In the genomic region with DNA sequence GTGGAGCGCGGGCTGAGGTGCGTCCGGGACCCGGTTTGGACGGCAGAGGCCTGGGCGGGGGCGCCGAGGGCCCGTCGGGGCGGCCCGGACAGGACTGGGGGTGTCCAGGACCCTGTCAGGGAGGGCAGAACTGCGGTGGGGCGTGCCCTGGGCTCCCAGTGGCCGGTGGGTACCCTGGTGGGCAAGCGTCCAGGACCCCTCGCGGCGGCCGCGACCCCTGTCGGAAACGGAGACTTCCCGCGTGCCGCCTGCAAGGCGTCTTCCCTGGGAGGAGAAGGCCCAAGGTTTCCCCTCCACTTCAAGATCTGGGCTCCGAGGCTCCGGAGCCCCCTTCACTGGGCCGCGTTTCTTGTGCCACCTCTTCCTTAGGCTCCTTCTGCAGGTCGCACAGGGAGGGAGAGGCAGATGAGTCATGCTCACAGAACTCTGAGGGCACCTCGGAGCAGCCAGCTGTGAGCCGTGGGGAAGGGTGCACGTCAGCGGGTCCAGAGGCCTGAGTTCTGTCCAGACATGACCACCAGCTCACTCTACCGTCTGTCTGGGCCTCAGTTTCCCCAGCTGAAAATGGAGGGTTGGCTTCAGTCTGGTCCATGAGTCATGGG, we compare ENCODE assay signal across 9 cellular contexts. TPM values are rescaled to one million over a fixed set of nuclear protein-coding genes. Genes with fewer than 3 reads are reported as not detected.
A peak's percentile ranks its signal among the peaks of the same experiment; 100 is the strongest.
DNase-seq lines count a peak whose midpoint lies in the region; ATAC-seq, FAIRE-seq and TF ChIP-seq lines count a peak whose summit lies in the region.
"Had no signal": no experiment of that assay in that cellular context is flagged by ENCODE, and none has a peak within 500 bp of the region (broad histone marks: within the 10 kb centered on the region; RNA-seq: fewer than 3 reads in every experiment).

No MANE protein-coding gene starts in this region.

- H3K18ac ChIP-seq in trophoblast cell (ENCODE audit: low read length) = no peak overlapping the region

- H4K8ac ChIP-seq in trophoblast cell (ENCODE audit: low read depth, low read length) = no peak overlapping the region

- peak overlapping the region; percentile 90 for H3K4me2 ChIP-seq in trophoblast cell (ENCODE audit: low read length)

- H3K27ac ChIP-seq in esophagus muscularis mucosa (replicated peaks in 1 of 4) (peak overlapping the region in 3 of 4 donors; percentile 0 to 60 (median 58)), trophoblast cell (ENCODE audit: low read depth, low read length) (no peak overlapping the region)

- H4K12ac ChIP-seq in trophoblast cell (ENCODE audit: low read depth, low read length) = no peak overlapping the region

- H3K4me1 ChIP-seq in esophagus muscularis mucosa (peaks cover 16 to 26% (median 23%) of the 10 kb centered on the region in 4 donors), trophoblast cell (ENCODE audit: control insufficient read depth in 1 of 2, insufficient read depth in 2 of 2, low read length in 2 of 2) (peaks cover 11 to 13% of the 10 kb centered on the region in 2 experiments)

- H3K4me3 ChIP-seq in esophagus muscularis mucosa (peak overlapping the region; percentile 51 to 62 (median 54)), trophoblast cell (ENCODE audit: low read depth, low read length) (peak overlapping the region; percentile 72)

- H3K27me3 ChIP-seq in esophagus muscularis mucosa (peaks cover 0 to 66% (median 12%) of the 10 kb centered on the region in 4 donors), trophoblast cell (ENCODE audit: insufficient read depth, low read length) (peaks cover 18% of the 10 kb centered on the region)

- H3K9ac ChIP-seq in trophoblast cell (ENCODE audit: low read length) = no peak overlapping the region

- peak; percentile 6 for ATAC-seq in Right ventricle myocardium inferior

- H2AFZ ChIP-seq in trophoblast cell (ENCODE audit: insufficient read depth, low read length, poor library complexity) = no peak overlapping the region

- intact Hi-C loops in Right ventricle myocardium inferior (cut with DNase I) = no loop called here
- intact Hi-C loops in cardiac septum (cut with DNase I) = no loop called here
- intact Hi-C loops in esophagus muscularis mucosa (cut with DNase I) = no loop called here

- WGBS in esophagus muscularis mucosa = 29% methylated on average over 10 of the region's 38 CpGs
- no CpG with 5 or more reads among the region's 38 CpGs for WGBS in trophoblast cell (ENCODE audit: extremely low coverage, insufficient coverage, insufficient read length)

- no peak overlapping the region for H2AK5ac ChIP-seq in trophoblast cell (ENCODE audit: low read length)

- no peak overlapping the region for H2BK120ac ChIP-seq in trophoblast cell (ENCODE audit: insufficient read depth, low read length, poor library complexity)

- H2BK5ac ChIP-seq in trophoblast cell (ENCODE audit: low read depth, low read length, poor library complexity) = no peak overlapping the region

- no peak overlapping the region for H3K23ac ChIP-seq in trophoblast cell (ENCODE audit: low read length)

- TF ChIP-seq EP300 in esophagus muscularis mucosa (IDR thresholded peaks at IDR 0.05) = no peak

- H3K79me2 ChIP-seq in trophoblast cell (ENCODE audit: control insufficient read depth, insufficient read depth, low read length, poor library complexity) = no peaks in the 10 kb centered on the region

- no peak overlapping the region for H4K91ac ChIP-seq in trophoblast cell (ENCODE audit: low read depth, low read length)

- no peak overlapping the region for H2BK12ac ChIP-seq in trophoblast cell (ENCODE audit: low read length)

- H3K36me3 ChIP-seq in esophagus muscularis mucosa (no peaks in the 10 kb centered on the region), trophoblast cell (ENCODE audit: control insufficient read depth in 1 of 2, insufficient read depth in 2 of 2, low read length in 2 of 2) (no peaks in the 10 kb centered on the region)

- H3K79me1 ChIP-seq in trophoblast cell (ENCODE audit: low read length) = no peaks in the 10 kb centered on the region

- H3K4ac ChIP-seq in trophoblast cell (ENCODE audit: low read depth, low read length) = no peak overlapping the region

- H3K14ac ChIP-seq in trophoblast cell (ENCODE audit: low read length) = no peak overlapping the region

- TF ChIP-seq CTCF in esophagus muscularis mucosa (IDR thresholded peaks at IDR 0.05) = no peak
- TF ChIP-seq CTCF in D721Med (IDR thresholded peaks at IDR 0.05; ENCODE audit: insufficient read depth, missing control alignments) = no peak

- FAIRE-seq in D721Med (lab: Jason Lieb, UNC) = no peak
- FAIRE-seq: colon had no signal

- no peak for TF ChIP-seq POLR2A in esophagus muscularis mucosa (IDR thresholded peaks at IDR 0.05; ENCODE audit: low read depth)

- no peaks in the 10 kb centered on the region for H3K9me3 ChIP-seq in esophagus muscularis mucosa
- H3K9me3 ChIP-seq in trophoblast cell (ENCODE audit: insufficient read depth, low read depth, low read length) = peaks cover 4% of the 10 kb centered on the region

- no peak for DNase-seq in Right ventricle myocardium inferior (ENCODE audit: missing footprints)
- no peak for DNase-seq in cardiac septum (ENCODE audit: low spot score)
- peak; percentile 25 for DNase-seq in M059J (ENCODE audit: low read depth)
- DNase-seq in esophagus muscularis mucosa (ENCODE audit: extremely low spot score) = no peak
- DNase-seq in trophoblast cell = no peak
- no peak for DNase-seq in D721Med (ENCODE audit: insufficient read length, low spot score)
- no peak for DNase-seq in NCI-H2227 (lab: John Stamatoyannopoulos, UW; ENCODE audit: unreplicated experiment)
- no peak for DNase-seq in NCI-H146 treated with DMSO at 0.1 percent for 48 hours (lab: John Stamatoyannopoulos, UW; ENCODE audit: unreplicated experiment)

RNA-seq across cellular contexts. Expression of a gene that starts 0.5 kb away (rescaled TPM):
- total RNA-seq in Right ventricle myocardium inferior (7.3 TPM), cardiac septum (4.9 TPM), esophagus muscularis mucosa (10 to 100 TPM; 14.2 to 48.5 (median 21.2) TPM)
- total RNA-seq in M059J (2014; rRNA removed; shearing (Covaris generic)) = not detected in 2 replicates
- polyA plus RNA-seq in trophoblast cell (2013) = 0.78 and 0.99 TPM in 2 replicates

RNA-seq across cellular contexts. Expression of a gene that starts 59.1 kb away (rescaled TPM):
- total RNA-seq in Right ventricle myocardium inferior = not detected
- total RNA-seq in cardiac septum = not detected
- total RNA-seq in M059J (2014; rRNA removed; shearing (Covaris generic)) = 0.15 TPM in 1 of 2 replicates, not detected in the other
- not detected for total RNA-seq in esophagus muscularis mucosa
- polyA plus RNA-seq in trophoblast cell (2013) = 0.03 and 0.04 TPM in 2 replicates
